In genomic region chr2:85390941-85391669, GRCh38 we compare ENCODE assay signal across 8 cellular contexts. TPM values are rescaled to one million over a fixed set of nuclear protein-coding genes. Genes with fewer than 3 reads are reported as not detected.
DNase-seq lines count a peak whose midpoint lies in the region; ATAC-seq and TF ChIP-seq lines count a peak whose summit lies in the region.

No MANE protein-coding gene starts in this region.

- peaks cover 26% of the 10 kb centered on the region for H3F3A ChIP-seq in GM23248 (ENCODE audit: insufficient read depth)

- no peak overlapping the region for H3K27ac ChIP-seq in GM23248

- no peak overlapping the region for H3K4me2 ChIP-seq in GM23248 (ENCODE audit: unreplicated experiment)

- H3K27me3 Mint-ChIP-seq in activated naive CD4-positive, alpha-beta T cell treated with anti-CD3 and anti-CD28 coated beads, Interleukin-2, amount 10 ng/mL, durations not matched to agents 7 days and 5 days, result no peaks in the 10 kb centered on the region

- no peaks in the 10 kb centered on the region for H3K9me3 ChIP-seq in GM23248 (ENCODE audit: low read depth)

- peaks cover 26% of the 10 kb centered on the region for H3K36me3 ChIP-seq in GM23248 (ENCODE audit: low read depth)

- peaks cover 28% of the 10 kb centered on the region for H3K4me1 Mint-ChIP-seq in activated naive CD4-positive, alpha-beta T cell treated with anti-CD3 and anti-CD28 coated beads, Interleukin-2, amount 10 ng/mL, durations not matched to agents 7 days and 5 days

- in situ Hi-C loops in GM23248 (cut with MboI), result no loop called here

- POLR2A ChIA-PET in AG04449 (lab: Yijun Ruan, JAX), result no interaction called here

- TF ChIP-seq CTCF in AG04449 (IDR thresholded peaks at IDR 0.05; ENCODE audit: insufficient read depth, low read length, missing control alignments), result peak; percentile 78

- no peak overlapping the region for H3K9ac ChIP-seq in GM23248

- H3K4me1 ChIP-seq in GM23248 (ENCODE audit: insufficient read depth), result peaks cover 19% of the 10 kb centered on the region

- H3K4me3 Mint-ChIP-seq in activated naive CD4-positive, alpha-beta T cell treated with anti-CD3 and anti-CD28 coated beads, Interleukin-2, amount 10 ng/mL, durations not matched to agents 7 days and 5 days, result no peak overlapping the region

- no peaks in the 10 kb centered on the region for H3K79me2 ChIP-seq in GM23248 (ENCODE audit: insufficient read depth)

- H4K20me1 ChIP-seq in GM23248 (ENCODE audit: insufficient read depth), result no peaks in the 10 kb centered on the region

- 74 to 79% methylated on average over 10 to 11 of the region's 11 CpGs for WGBS in GM23248 (ENCODE audit: low coverage in 1 of 2, low lambda C conversion rate in 2 of 2, missing lambda C conversion rate in 2 of 2), 2 experiments

- H3K27me3 ChIP-seq in GM23248 (replicated peaks; ENCODE audit: insufficient read depth), result no peaks in the 10 kb centered on the region

- no peaks in the 10 kb centered on the region for H3K9me2 ChIP-seq in GM23248 (ENCODE audit: insufficient read depth)

- H3K4me3 ChIP-seq in AG04449 (ENCODE audit: low read depth, low read length) (no peak overlapping the region), GM23248 (no peak overlapping the region)

- peaks cover 27% of the 10 kb centered on the region for H3K36me3 Mint-ChIP-seq in activated naive CD4-positive, alpha-beta T cell treated with anti-CD3 and anti-CD28 coated beads, Interleukin-2, amount 10 ng/mL, durations not matched to agents 7 days and 5 days

- DNase-seq in AG04449 (ENCODE audit: low read depth, low spot score) (no peak), GM23248 (peak; percentile 64), iPS-NIHi11 (ENCODE audit: low spot score) (peak; percentile 83)
- peak; percentile 86 for DNase-seq in activated naive CD4-positive, alpha-beta T cell treated with anti-CD3 and anti-CD28 coated beads, Interleukin-2, amount 10 ng/mL, durations not matched to agents 7 days and 5 days
- peak; percentile 62 for DNase-seq in stimulated activated CD4-positive, alpha-beta T cell treated with anti-CD3 and anti-CD28 coated beads, Interleukin-2, amount 100 ng/mL, for 4 hours (ENCODE audit: low read depth)

- no peak overlapping the region for H2AFZ ChIP-seq in GM23248

- peak; percentile 74 for ATAC-seq in SK-N-SH treated with all-trans-retinoic acid at 6 μM for 48 hours
- ATAC-seq in GM18519 (IDR thresholded peaks at IDR 0.05; ENCODE audit: low FRiP score, unreplicated experiment), result no peak
- ATAC-seq in GM18909 (IDR thresholded peaks at IDR 0.05; ENCODE audit: poor library complexity, unreplicated experiment), result no peak

- CTCF ChIA-PET in AG04449 (lab: Yijun Ruan, JAX), result interaction anchor here (0.6 to 9.8 kb wide), 7 partner anchors 9 to 245 kb away, joined by 3 to 124 read pairs (median 5); no protein-coding TSS in a partner anchor
- CTCF ChIA-PET in activated naive CD4-positive, alpha-beta T cell treated with anti-CD3 and anti-CD28 coated beads, Interleukin-2, amount 10 ng/mL, durations not matched to agents 7 days and 5 days (lab: Charles Lee), result interaction anchor here (0.7 to 7.4 kb wide), 13 partner anchors 10 to 161 kb away, joined by 3 to 118 read pairs (median 3); partner anchors contain the start of gene MAT2A

- no peaks in the 10 kb centered on the region for H3K9me3 Mint-ChIP-seq in activated naive CD4-positive, alpha-beta T cell treated with anti-CD3 and anti-CD28 coated beads, Interleukin-2, amount 10 ng/mL, durations not matched to agents 7 days and 5 days

- H3K27ac Mint-ChIP-seq in activated naive CD4-positive, alpha-beta T cell treated with anti-CD3 and anti-CD28 coated beads, Interleukin-2, amount 10 ng/mL, durations not matched to agents 7 days and 5 days, result peak overlapping the region; percentile 68

TF ChIP-seq in SK-N-SH treated with all-trans-retinoic acid at 6 μM for 48 hours, 23 proteins besides CTCF, POLR2A, EP300 and RAD21:
- no peak for TF ChIP-seq POU6F1 (CRISPR knock-in tag; IDR thresholded peaks at IDR 0.05; ENCODE audit: borderline replicate concordance, low read depth)
- no peak for TF ChIP-seq SNAI2 (CRISPR knock-in tag; IDR thresholded peaks at IDR 0.05)
- TF ChIP-seq ESRRG (CRISPR knock-in tag; IDR thresholded peaks at IDR 0.05), result no peak

RNA-seq across cellular contexts. Expression of gene CAPG, which starts 19.1 kb away (rescaled TPM):
- total RNA-seq in GM23248 (2014; rRNA removed; shearing (Covaris generic)), result 223 and 249 TPM in 2 replicates
- polyA plus RNA-seq in GM23248 (2016; fragmentation: Nextera tagmentation; extraction: Ambion mirVana), result 346 and 384 TPM in 2 replicates

RNA-seq across cellular contexts. Expression of gene SH2D6, which starts 27.4 kb away (rescaled TPM):
- total RNA-seq in GM23248 (2014; rRNA removed; shearing (Covaris generic)), result not detected in 2 replicates
- 0.31 TPM in 1 of 2 replicates, not detected in the other for polyA plus RNA-seq in GM23248 (2016; fragmentation: Nextera tagmentation; extraction: Ambion mirVana)

RNA-seq across cellular contexts. Expression of gene ELMOD3, which starts 36.5 kb away (rescaled TPM):
- 15.4 and 23.8 TPM in 2 replicates for total RNA-seq in GM23248 (2014; rRNA removed; shearing (Covaris generic))
- 12.8 and 15.3 TPM in 2 replicates for polyA plus RNA-seq in GM23248 (2016; fragmentation: Nextera tagmentation; extraction: Ambion mirVana)

RNA-seq across cellular contexts. Expression of gene RETSAT, which starts 36.8 kb away (rescaled TPM):
- 46.0 and 68.6 TPM in 2 replicates for total RNA-seq in GM23248 (2014; rRNA removed; shearing (Covaris generic))
- 15.6 and 20.4 TPM in 2 replicates for polyA plus RNA-seq in GM23248 (2016; fragmentation: Nextera tagmentation; extraction: Ambion mirVana)
